8 cellular contexts compared by ENCODE assay signal in genomic region chr7:105589221-105590077, GRCh38. TPM values are rescaled to one million over a fixed set of nuclear protein-coding genes. Genes with fewer than 3 reads are reported as not detected.
DNase-seq lines count a peak whose midpoint lies in the region; ATAC-seq and TF ChIP-seq lines count a peak whose summit lies in the region.

No MANE protein-coding gene starts in this region.

- no peak overlapping the region for H3K27ac Mint-ChIP-seq in natural killer cell treated with Interleukin-12 subunit alpha and Interleukin-12 subunit beta and Interleukin-15 and Interleukin-18, amount 100 ng/mL, for 72 hours

- H3K9me3 Mint-ChIP-seq in natural killer cell treated with Interleukin-12 subunit alpha and Interleukin-12 subunit beta and Interleukin-15 and Interleukin-18, amount 100 ng/mL, for 72 hours = no peaks in the 10 kb centered on the region

- H3K4me3 Mint-ChIP-seq in natural killer cell treated with Interleukin-12 subunit alpha and Interleukin-12 subunit beta and Interleukin-15 and Interleukin-18, amount 100 ng/mL, for 72 hours = no peak overlapping the region

- intact Hi-C loops in esophagus squamous epithelium (cut with DNase I) = no loop called here

- TF ChIP-seq POLR2A in esophagus squamous epithelium (IDR thresholded peaks at IDR 0.05) = no peak
- TF ChIP-seq POLR2A in tibial nerve (IDR thresholded peaks at IDR 0.05) = no peak

- TF ChIP-seq EP300 in tibial nerve (IDR thresholded peaks at IDR 0.05) = no peak

- ATAC-seq in GM21381 (IDR thresholded peaks at IDR 0.05; ENCODE audit: unreplicated experiment) = peak; percentile 83
- ATAC-seq in natural killer cell treated with Interleukin-12 subunit alpha and Interleukin-12 subunit beta and Interleukin-15 and Interleukin-18, amount 100 ng/mL, for 72 hours = peak; percentile 50 to 72

- no peaks in the 10 kb centered on the region for H3K9me3 ChIP-seq in esophagus squamous epithelium
- H3K9me3 ChIP-seq in tibial nerve = no peaks in the 10 kb centered on the region

- H3K27me3 Mint-ChIP-seq in natural killer cell treated with Interleukin-12 subunit alpha and Interleukin-12 subunit beta and Interleukin-15 and Interleukin-18, amount 100 ng/mL, for 72 hours = peaks cover 0 to 2% of the 10 kb centered on the region in 2 donors

- H3K36me3 ChIP-seq in esophagus squamous epithelium = no peaks in the 10 kb centered on the region
- H3K36me3 ChIP-seq in tibial nerve = no peaks in the 10 kb centered on the region

- 24 to 36% methylated on average over 6 of the region's 6 CpGs for WGBS in esophagus squamous epithelium, 2 donors
- WGBS in tibial nerve, 2 donors = 27 to 29% methylated on average over 6 of the region's 6 CpGs

- H3K27me3 ChIP-seq in esophagus squamous epithelium = no peaks in the 10 kb centered on the region
- no peaks in the 10 kb centered on the region for H3K27me3 ChIP-seq in tibial nerve

- no peaks in the 10 kb centered on the region for H3K4me1 Mint-ChIP-seq in natural killer cell treated with Interleukin-12 subunit alpha and Interleukin-12 subunit beta and Interleukin-15 and Interleukin-18, amount 100 ng/mL, for 72 hours (ENCODE audit: low read depth in 2 of 2)

- H3K27ac ChIP-seq in esophagus squamous epithelium (no peak overlapping the region), tibial nerve (no peak overlapping the region)

- DNase-seq in DMS53 treated with DMSO at 0.1 percent for 48 hours (lab: John Stamatoyannopoulos, UW; ENCODE audit: unreplicated experiment) (peak; percentile 89), HPDE6-E6E7 (ENCODE audit: extremely low spot score) (peak; percentile 73), NCI-H82 (lab: John Stamatoyannopoulos, UW) (peak; percentile 81), esophagus squamous epithelium (lab: John Stamatoyannopoulos, UW) (no peak), tibial nerve (ENCODE audit: low spot score in 2 of 2) (peak in 1 of 2 donors; percentile 40)
- peak; percentile 10 for DNase-seq in activated CD8-positive, alpha-beta memory T cell treated with anti-CD3 and anti-CD28 coated beads, Interleukin-2, amount 50 U/mL, for 24 hours (ENCODE audit: extremely low read depth)
- DNase-seq in natural killer cell treated with Interleukin-12 subunit alpha and Interleukin-12 subunit beta and Interleukin-15 and Interleukin-18, amount 100 ng/mL, for 72 hours (ENCODE audit: low spot score) = no peak

- TF ChIP-seq CTCF in esophagus squamous epithelium (IDR thresholded peaks at IDR 0.05) (peak; percentile 12 to 70 (median 37)), tibial nerve (IDR thresholded peaks at IDR 0.05) (peak; percentile 30 to 52 (median 37))

- no peak overlapping the region for H3K4me3 ChIP-seq in esophagus squamous epithelium
- no peak overlapping the region for H3K4me3 ChIP-seq in tibial nerve

- no peaks in the 10 kb centered on the region for H3K4me1 ChIP-seq in esophagus squamous epithelium
- H3K4me1 ChIP-seq in tibial nerve = peaks cover 0 to 4% (median 0%) of the 10 kb centered on the region in 4 donors

- peaks cover 4% of the 10 kb centered on the region for H3K36me3 Mint-ChIP-seq in natural killer cell treated with Interleukin-12 subunit alpha and Interleukin-12 subunit beta and Interleukin-15 and Interleukin-18, amount 100 ng/mL, for 72 hours

RNA-seq across cellular contexts. Expression of gene EFCAB10, which starts 8.2 kb away (rescaled TPM):
- not detected for total RNA-seq in esophagus squamous epithelium
- not detected for total RNA-seq in natural killer cell treated with Interleukin-12 subunit alpha and Interleukin-12 subunit beta and Interleukin-15 and Interleukin-18, amount 100 ng/mL, for 72 hours
- total RNA-seq in tibial nerve = not detected

RNA-seq across cellular contexts. Expression of gene RINT1, which starts 57.4 kb away (rescaled TPM):
- 10 to 100 TPM in 3 of 4 donors, 1 to 10 TPM in 1; 7.8 to 17.1 (median 16.1) TPM for total RNA-seq in esophagus squamous epithelium
- total RNA-seq in natural killer cell treated with Interleukin-12 subunit alpha and Interleukin-12 subunit beta and Interleukin-15 and Interleukin-18, amount 100 ng/mL, for 72 hours = 10 to 100 TPM; 26.4 to 46.0 TPM
- 10 to 100 TPM; 12.9 to 18.2 (median 14.6) TPM for total RNA-seq in tibial nerve

Comparison
In these comparisons a context has a peak if more than half of its experiments do, and no peak if none do; other contexts are left out.
1. DNase-seq: peak in DMS53 treated with DMSO at 0.1 percent for 48 hours (single experiment), HPDE6-E6E7 (single experiment), NCI-H82 (single experiment) and activated CD8-positive, alpha-beta memory T cell treated with anti-CD3 and anti-CD28 coated beads, Interleukin-2, amount 50 U/mL, for 24 hours (single experiment); none in esophagus squamous epithelium (single experiment) and natural killer cell treated with Interleukin-12 subunit alpha and Interleukin-12 subunit beta and Interleukin-15 and Interleukin-18, amount 100 ng/mL, for 72 hours (single experiment).